Comparison of ENCODE assay signal across 1 cellular context in genomic region chr1:170707959-170708666, GRCh38.
TF ChIP-seq lines count a peak whose summit lies in the region.

No MANE protein-coding gene starts in this region.

TF ChIP-seq in endothelial cell of umbilical vein, 7 proteins besides CTCF, POLR2A, EP300 and RAD21 (continued from another document):
- TF ChIP-seq POLR2AphosphoS5 (IDR thresholded peaks at IDR 0.05; ENCODE audit: insufficient read depth, low read depth, low read length) = peak; percentile 44
- no peak for TF ChIP-seq MYC (IDR thresholded peaks at IDR 0.05; ENCODE audit: low read depth, low read length)
